ENCODE assay signal across 10 cellular contexts in the genomic region with DNA sequence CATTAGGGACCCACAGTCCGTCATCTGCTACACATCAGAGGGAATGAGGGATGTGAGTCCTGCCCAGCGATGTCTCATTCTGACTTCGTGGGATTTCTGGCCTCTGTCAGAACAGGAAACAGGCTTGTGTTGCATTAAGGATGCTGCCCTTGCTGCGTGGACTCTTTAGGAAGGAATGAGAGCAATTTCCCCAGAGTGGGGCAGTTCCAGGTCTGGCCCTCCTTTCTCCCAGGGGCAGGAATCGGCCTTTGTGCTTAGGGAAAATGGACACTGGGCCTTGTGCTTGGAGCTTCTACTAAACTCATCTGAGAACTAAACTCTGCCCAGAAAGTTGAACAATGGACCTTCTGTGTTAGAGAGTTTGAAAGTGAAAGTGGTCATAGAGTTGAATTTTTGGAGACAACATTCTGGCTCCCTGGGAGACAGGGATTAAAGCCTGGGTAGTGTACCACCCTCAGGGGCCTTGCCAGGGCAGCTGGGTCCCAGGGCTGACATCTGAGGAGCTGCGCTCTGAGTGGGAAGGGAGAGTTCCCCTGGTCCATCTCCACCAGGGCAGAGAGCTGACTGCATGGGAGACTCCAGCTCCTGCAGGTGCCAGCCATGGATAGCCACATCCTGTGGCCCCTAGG. TPM values are rescaled to one million over a fixed set of nuclear protein-coding genes. Genes with fewer than 3 reads are reported as not detected.
DNase-seq lines count a peak whose midpoint lies in the region; ATAC-seq lines count a peak whose summit lies in the region.
"Had no signal": no experiment of that assay in that cellular context is flagged by ENCODE, and none has a peak within 500 bp of the region (broad histone marks: within the 10 kb centered on the region; RNA-seq: fewer than 3 reads in every experiment).

No MANE protein-coding gene starts in this region.

- peaks cover 12 to 21% (median 15%) of the 10 kb centered on the region in 10 experiments; a peak in 19 of 20 replicates for H3K4me1 ChIP-seq in BLaER1 treated with 17β-estradiol and CSF1 and Interleukin-3, amounts not matched to agents 10 nM and 100 nM
- peaks cover 60% of the 10 kb centered on the region for H3K4me1 ChIP-seq in SJSA1 (replicated peaks)
- no peaks in the 10 kb centered on the region for H3K4me1 ChIP-seq in CD8-positive, alpha-beta memory T cell (ENCODE audit: insufficient read depth, low read length)

- H3K9ac ChIP-seq in BLaER1 treated with 17β-estradiol and CSF1 and Interleukin-3, amounts not matched to agents 10 nM and 100 nM, result no peak overlapping the region

- peak in 1 of 2 experiments; percentile 40 for DNase-seq in SJSA1 (ENCODE audit: low read depth in 1 of 2, low spot score in 2 of 2)
- peak; percentile 72 for DNase-seq in fibroblast of peridontal ligament (ENCODE audit: extremely low read depth)
- peak in 30 of 56 donors; percentile 2 to 69 (median 38) for DNase-seq in nucleus accumbens (lab: John Stamatoyannopoulos, UW)
- DNase-seq in stimulated activated naive CD8-positive, alpha-beta T cell treated with anti-CD3 and anti-CD28 coated beads, Interleukin-15, Interleukin-2, amounts not matched to agents 100 U/mL and 50 U/mL, for 24 hours, result no peak
- no peak for DNase-seq in CD8-positive, alpha-beta memory T cell
- DNase-seq: NCI-H510A, T-helper 9 cell had no signal

- peaks cover 0 to 16% (median 5%) of the 10 kb centered on the region in 3 donors for H3K4me1 Mint-ChIP-seq in CD8-positive, alpha-beta memory T cell

- peaks cover 0 to 5% (median 0%) of the 10 kb centered on the region in 5 donors for H3K9me3 Mint-ChIP-seq in CD8-positive, alpha-beta memory T cell

- CTCF ChIA-PET in CD8-positive, alpha-beta memory T cell (lab: Charles Lee), result no interaction called here

- H3K27me3 Mint-ChIP-seq in CD8-positive, alpha-beta memory T cell, result peaks cover 22 to 47% of the 10 kb centered on the region in 2 donors

- H3K27me3 ChIP-seq in BLaER1 treated with 17β-estradiol and CSF1 and Interleukin-3, amounts not matched to agents 10 nM and 100 nM, result no peaks in the 10 kb centered on the region; a peak in 1 of 22 replicates
- H3K27me3 ChIP-seq in SJSA1 (replicated peaks), result no peaks in the 10 kb centered on the region
- H3K27me3 ChIP-seq in CD8-positive, alpha-beta memory T cell (ENCODE audit: insufficient read depth, low read length, poor library complexity, severe bottlenecking), result no peaks in the 10 kb centered on the region

- no peaks in the 10 kb centered on the region for H4K20me1 ChIP-seq in BLaER1 treated with 17β-estradiol and CSF1 and Interleukin-3, amounts not matched to agents 10 nM and 100 nM

- no peaks in the 10 kb centered on the region for H3K36me3 ChIP-seq in BLaER1 treated with 17β-estradiol and CSF1 and Interleukin-3, amounts not matched to agents 10 nM and 100 nM
- H3K36me3 ChIP-seq in SJSA1, result no peaks in the 10 kb centered on the region
- no peaks in the 10 kb centered on the region for H3K36me3 ChIP-seq in CD8-positive, alpha-beta memory T cell (ENCODE audit: insufficient read depth, low read length)

- H3K4me2 ChIP-seq in BLaER1 treated with 17β-estradiol and CSF1 and Interleukin-3, amounts not matched to agents 10 nM and 100 nM, result peak overlapping the region; percentile 10 to 68 (median 41); a peak in 20 of 22 replicates

- no peak overlapping the region for H3K4me3 ChIP-seq in BLaER1 treated with 17β-estradiol and CSF1 and Interleukin-3, amounts not matched to agents 10 nM and 100 nM
- H3K4me3 ChIP-seq in SJSA1, result no peak overlapping the region
- no peak overlapping the region for H3K4me3 ChIP-seq in CD8-positive, alpha-beta memory T cell (ENCODE audit: low read length)

- no peak overlapping the region for H3K4me3 Mint-ChIP-seq in CD8-positive, alpha-beta memory T cell

- H3K27ac Mint-ChIP-seq in CD8-positive, alpha-beta memory T cell, result no peak overlapping the region

- no peaks in the 10 kb centered on the region for H3K36me3 Mint-ChIP-seq in CD8-positive, alpha-beta memory T cell

- ATAC-seq in GM18517 (IDR thresholded peaks at IDR 0.05; ENCODE audit: unreplicated experiment) (no peak), GM21737 (IDR thresholded peaks at IDR 0.05; ENCODE audit: unreplicated experiment) (no peak)
- no peak for ATAC-seq in stimulated activated naive CD8-positive, alpha-beta T cell treated with anti-CD3 and anti-CD28 coated beads, Interleukin-15, Interleukin-2, amounts not matched to agents 100 U/mL and 50 U/mL, for 24 hours

- POLR2A ChIA-PET in CD8-positive, alpha-beta memory T cell (lab: Charles Lee), result no interaction called here

- peak overlapping the region in 1 of 11 experiments; percentile 27; a peak in 1 of 22 replicates for H3K27ac ChIP-seq in BLaER1 treated with 17β-estradiol and CSF1 and Interleukin-3, amounts not matched to agents 10 nM and 100 nM
- peak overlapping the region; percentile 32 for H3K27ac ChIP-seq in SJSA1
- H3K27ac ChIP-seq in CD8-positive, alpha-beta memory T cell (ENCODE audit: low read depth, low read length), result no peak overlapping the region

- no peaks in the 10 kb centered on the region for H3K9me3 ChIP-seq in BLaER1 treated with 17β-estradiol and CSF1 and Interleukin-3, amounts not matched to agents 10 nM and 100 nM (replicated peaks in 1 of 11)
- no peaks in the 10 kb centered on the region for H3K9me3 ChIP-seq in SJSA1 (replicated peaks)
- no peaks in the 10 kb centered on the region for H3K9me3 ChIP-seq in CD8-positive, alpha-beta memory T cell (ENCODE audit: low read length)

RNA-seq across cellular contexts. Expression of a gene that starts 37.8 kb away (rescaled TPM):
- 12.5 and 25.8 TPM in 2 replicates for total RNA-seq in SJSA1 (2014; rRNA removed; shearing (Covaris generic))
- total RNA-seq in CD8-positive, alpha-beta memory T cell, result under 1 TPM; 0.80 to 0.90 TPM
- not detected for polyA plus RNA-seq in CD8-positive, alpha-beta memory T cell

Comparison
In these comparisons a context has a peak if more than half of its experiments do, and no peak if none do; other contexts are left out.
1. DNase-seq: peak in fibroblast of peridontal ligament (single experiment) and nucleus accumbens (30 of 56); none in stimulated activated naive CD8-positive, alpha-beta T cell treated with anti-CD3 and anti-CD28 coated beads, Interleukin-15, Interleukin-2, amounts not matched to agents 100 U/mL and 50 U/mL, for 24 hours (single experiment) and CD8-positive, alpha-beta memory T cell (0 of 5).